22 cellular contexts compared by ENCODE assay signal in the genomic region with DNA sequence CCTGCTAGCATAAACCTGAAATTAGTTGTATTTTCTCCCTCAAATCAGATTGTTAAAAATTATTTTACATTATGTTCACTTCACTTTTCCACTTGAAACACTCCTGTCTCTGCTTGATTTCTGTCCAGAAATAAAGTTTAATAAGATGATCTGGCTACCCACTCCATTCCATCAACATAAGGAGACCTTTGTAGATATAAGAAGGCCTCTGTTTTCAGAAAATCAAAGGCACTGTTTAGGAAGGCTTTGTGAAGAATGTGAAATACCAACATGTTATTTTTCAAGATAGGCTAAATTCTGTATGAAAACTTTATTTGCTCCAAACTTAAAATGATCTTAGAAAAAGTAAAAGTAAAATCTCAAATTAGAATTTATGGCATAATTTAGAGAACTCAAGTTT.
"Had no signal": no experiment of that assay in that cellular context is flagged by ENCODE, and none has a peak within 500 bp of the region (broad histone marks: within the 10 kb centered on the region; RNA-seq: fewer than 3 reads in every experiment).

No MANE protein-coding gene starts in this region.

- H3K4me3 ChIP-seq: ascending aorta, breast epithelium, coronary artery, dorsolateral prefrontal cortex, gastrocnemius medialis, heart left ventricle had no signal

- DNase-seq: activated CD4-positive, alpha-beta memory T cell treated with anti-CD3 and anti-CD28 coated beads, Interleukin-2, amount 10 ng/mL, durations not matched to agents 7 days and 5 days; activated CD4-positive, alpha-beta T cell treated with anti-CD3 and anti-CD28 coated beads for 1 hour; activated CD4-positive, alpha-beta T cell treated with anti-CD3 and anti-CD28 coated beads for 4 hours; activated CD4-positive, alpha-beta T cell treated with anti-CD3 and anti-CD28 coated beads, Interleukin-2, amount 10 ng/mL, durations not matched to agents 7 days and 5 days; activated CD4-positive, alpha-beta T cell treated with anti-CD3 and anti-CD28 coated beads, Interleukin-2, amount 50 U/mL, for 4 hours; activated CD8-positive, alpha-beta memory T cell treated with anti-CD3 and anti-CD28 coated beads, Interleukin-2, amount 50 U/mL, for 48 hours; activated gamma-delta T cell; activated naive CD4-positive, alpha-beta T cell treated with anti-CD3 and anti-CD28 coated beads, Interleukin-2, amount 50 U/mL, for 16 hours; activated naive CD4-positive, alpha-beta T cell treated with Interleukin-2 at 50 U/mL for 16 hours; activated T-cell treated with anti-CD3 and anti-CD28 coated beads for 4 hours; activated T-cell treated with anti-CD3 and anti-CD28 coated beads, Interleukin-2, amount 50 U/mL, for 24 hours; activated T-cell treated with anti-CD3 and anti-CD28 coated beads, Interleukin-2, amount 50 U/mL, for 72 hours; dorsolateral prefrontal cortex; effector memory CD8-positive, alpha-beta T cell; foreskin fibroblast; gastrocnemius medialis; glutamatergic neuron; heart left ventricle; T-helper 2 cell had no signal

- H3K4me1 ChIP-seq: ascending aorta, breast epithelium had no signal

- H3K9me3 ChIP-seq: ascending aorta, breast epithelium, gastrocnemius medialis, heart left ventricle had no signal

- H3K27me3 ChIP-seq: ascending aorta, breast epithelium, dorsolateral prefrontal cortex, gastrocnemius medialis, heart left ventricle had no signal

- H3K27ac ChIP-seq: ascending aorta, breast epithelium, coronary artery, gastrocnemius medialis, heart left ventricle had no signal

- H3K36me3 ChIP-seq: ascending aorta, breast epithelium had no signal
